Comparison of ENCODE assay signal across 11 cellular contexts in the genomic region with DNA sequence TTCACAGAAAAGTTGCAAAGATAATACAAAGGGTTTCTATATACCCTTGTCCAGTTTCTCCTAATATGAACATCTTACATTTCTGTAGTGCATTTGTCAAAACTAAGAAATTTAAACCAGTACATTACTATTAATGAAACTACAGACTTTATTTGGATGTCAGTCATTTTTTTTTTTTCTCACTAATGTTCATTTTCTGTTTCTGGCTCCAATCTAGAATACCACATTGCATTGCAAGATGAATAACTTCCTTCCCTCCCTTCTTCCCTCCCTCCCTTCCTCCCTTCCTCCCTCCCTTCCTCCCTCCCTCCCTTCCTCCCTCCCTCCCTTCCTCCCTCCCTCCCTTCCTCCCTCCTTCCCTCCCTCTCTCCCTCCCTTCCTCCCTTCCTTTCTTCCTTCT.
"Had no signal": no experiment of that assay in that cellular context is flagged by ENCODE, and none has a peak within 500 bp of the region (broad histone marks: within the 10 kb centered on the region; RNA-seq: fewer than 3 reads in every experiment).

No MANE protein-coding gene starts in this region.

- ATAC-seq: GM23338, HCT116 had no signal

- DNase-seq: GM23248, GOT3, H7, H9, HCEC 1CT, HFFc6 had no signal

- H3K4me1 ChIP-seq: HAP-1 had no signal

- H3K4me2 ChIP-seq: GM23338 had no signal

- H3K9me3 ChIP-seq: HAP-1 had no signal

- FAIRE-seq: H1, H54 had no signal

- H3K4me3 ChIP-seq: GM23248, GM23338, HAP-1 had no signal

- H3K36me3 ChIP-seq: HAP-1 had no signal

- H3K27ac ChIP-seq: GM23248 had no signal

- H3K9ac ChIP-seq: GM23248 had no signal

- H2AFZ ChIP-seq: GM23248, GM23338 had no signal
